In genomic region chr6:110421749-110422443, GRCh38 we compare ENCODE assay signal across 1 cellular context.
TF ChIP-seq lines count a peak whose summit lies in the region.

No MANE protein-coding gene starts in this region.

TF ChIP-seq in HepG2, 621 proteins besides CTCF, POLR2A, EP300 and RAD21:
- TF ChIP-seq ATRX (CRISPR knock-in tag; IDR thresholded peaks at IDR 0.05; ENCODE audit: borderline replicate concordance) (no peak), ZNF264 (CRISPR knock-in tag; IDR thresholded peaks at IDR 0.05) (peak; percentile 99)
